Comparison of ENCODE assay signal across 7 cellular contexts in genomic region chr20:63706027-63706695, GRCh38. TPM values are rescaled to one million over a fixed set of nuclear protein-coding genes. Genes with fewer than 3 reads are reported as not detected.
A peak's percentile ranks its signal among the peaks of the same experiment; 100 is the strongest.
DNase-seq lines count a peak whose midpoint lies in the region; ATAC-seq and TF ChIP-seq lines count a peak whose summit lies in the region.

No MANE protein-coding gene starts in this region.

- H3K23ac ChIP-seq in H9 (ENCODE audit: insufficient read length, low read depth, low read length), result no peak overlapping the region

- H3K27me3 ChIP-seq in H9 (ENCODE audit: insufficient read depth, low read length) (no peaks in the 10 kb centered on the region), spleen (replicated peaks in 1 of 7) (no peaks in the 10 kb centered on the region)

- no CpG with 5 or more reads among the region's 12 CpGs for WGBS in H9 (ENCODE audit: extremely low coverage, insufficient read length, low lambda C conversion rate)
- 70 to 88% (median 75%) methylated on average over 12 of the region's 12 CpGs for WGBS in spleen, 5 donors

- no peak overlapping the region for H3K18ac ChIP-seq in H9 (ENCODE audit: insufficient read length, low read depth, low read length)

- no peaks in the 10 kb centered on the region for H3K9me3 Mint-ChIP-seq in H9
- peaks cover 11% of the 10 kb centered on the region for H3K9me3 Mint-ChIP-seq in glutamatergic neuron (ENCODE audit: unreplicated experiment)

- H2BK15ac ChIP-seq in H9 (ENCODE audit: low read depth, low read length), result no peak overlapping the region

- H3K27ac Mint-ChIP-seq in H9, result peak overlapping the region in 1 of 3 experiments; percentile 38; a peak in 1 of 7 replicates
- peak overlapping the region; percentile 88 for H3K27ac Mint-ChIP-seq in T-helper 17 cell
- H3K27ac Mint-ChIP-seq in glutamatergic neuron (ENCODE audit: unreplicated experiment), result peak overlapping the region; percentile 70

- no peak overlapping the region for H3K56ac ChIP-seq in H9 (ENCODE audit: insufficient read length, low read depth, low read length)

- no peak overlapping the region for H2BK120ac ChIP-seq in H9 (ENCODE audit: low read depth, low read length, poor library complexity, severe bottlenecking)

- no peak for ATAC-seq in T-helper 17 cell
- ATAC-seq in HG03175 (IDR thresholded peaks at IDR 0.05; ENCODE audit: unreplicated experiment), result no peak
- ATAC-seq in GM19351 (IDR thresholded peaks at IDR 0.05; ENCODE audit: unreplicated experiment), result no peak

- H2AK5ac ChIP-seq in H9 (ENCODE audit: insufficient read length, low read length), result no peak overlapping the region

- TF ChIP-seq POLR2A in spleen (IDR thresholded peaks at IDR 0.05), result no peak

- H3K36me3 ChIP-seq in spleen, result peaks cover 0 to 79% (median 43%) of the 10 kb centered on the region in 6 donors

- no peak overlapping the region for H2BK12ac ChIP-seq in H9 (ENCODE audit: insufficient read length, low read depth, low read length)

- H4K5ac ChIP-seq in H9 (ENCODE audit: insufficient read length, low read depth, low read length), result no peak overlapping the region

- no peak overlapping the region for H3K4me2 ChIP-seq in H9 (ENCODE audit: insufficient read depth, insufficient read length, low read length)

- H3K36me3 Mint-ChIP-seq in H9 (ENCODE audit: insufficient read depth in 1 of 3, low read depth in 3 of 3), result peaks cover 36 to 49% (median 48%) of the 10 kb centered on the region in 3 experiments
- H3K36me3 Mint-ChIP-seq in T-helper 17 cell (ENCODE audit: low read depth), result peaks cover 2% of the 10 kb centered on the region
- H3K36me3 Mint-ChIP-seq in glutamatergic neuron (ENCODE audit: unreplicated experiment), result peaks cover 4% of the 10 kb centered on the region

- no peak overlapping the region for H2BK20ac ChIP-seq in H9 (ENCODE audit: low read depth, low read length, poor library complexity, severe bottlenecking)

- H3K4me3 ChIP-seq in spleen, result peak overlapping the region in 7 of 8 donors; percentile 75 to 98 (median 89)

- H3K4me3 Mint-ChIP-seq in H9 (peak overlapping the region; percentile 89 to 91), T-helper 17 cell (peak overlapping the region; percentile 89), glutamatergic neuron (ENCODE audit: unreplicated experiment) (peak overlapping the region; percentile 89)

- no peaks in the 10 kb centered on the region for H4K20me1 ChIP-seq in H9 (ENCODE audit: control insufficient read depth, insufficient read depth, insufficient read length)

- H3K27ac ChIP-seq in H9 (ENCODE audit: insufficient read length, low read depth, low read length) (no peak overlapping the region), spleen (peak overlapping the region; percentile 83 to 95 (median 90))

- no peak overlapping the region for H3K14ac ChIP-seq in H9 (ENCODE audit: insufficient read depth, low read length)

- no peak overlapping the region for H2BK5ac ChIP-seq in H9 (ENCODE audit: insufficient read length, low read length)

- H3K9me3 ChIP-seq in H9 (ENCODE audit: control insufficient read depth, low read depth, low read length) (no peaks in the 10 kb centered on the region), T-helper 17 cell (ENCODE audit: control insufficient read depth, low read length, poor library complexity, severe bottlenecking) (no peaks in the 10 kb centered on the region), spleen (no peaks in the 10 kb centered on the region)

- no peak overlapping the region for H4K8ac ChIP-seq in H9 (replicated peaks; ENCODE audit: insufficient read length, low read depth, low read length)

- no peak for DNase-seq in H9
- DNase-seq in T-helper 17 cell, result no peak
- DNase-seq in glutamatergic neuron, result no peak
- peak; percentile 78 for DNase-seq in spleen
- DNase-seq in NCI-H524 treated with DMSO at 0.1 percent for 48 hours (lab: John Stamatoyannopoulos, UW), result no peak

- H3K27me3 Mint-ChIP-seq in H9 (ENCODE audit: low read depth), result no peaks in the 10 kb centered on the region
- no peaks in the 10 kb centered on the region for H3K27me3 Mint-ChIP-seq in T-helper 17 cell
- peaks cover 11% of the 10 kb centered on the region for H3K27me3 Mint-ChIP-seq in glutamatergic neuron (ENCODE audit: unreplicated experiment)

- H3K4me1 ChIP-seq in H9 (ENCODE audit: insufficient read depth, low read length) (no peaks in the 10 kb centered on the region), spleen (peaks cover 27 to 87% (median 63%) of the 10 kb centered on the region in 6 donors)

- H2AFZ ChIP-seq in H9 (ENCODE audit: low read length), result no peak overlapping the region

- no peak overlapping the region for H3K9ac ChIP-seq in H9 (ENCODE audit: extremely low read depth, insufficient read length, low read length)

- H3K79me2 ChIP-seq in H9 (ENCODE audit: insufficient read depth, low read length), result peaks cover 8% of the 10 kb centered on the region; the same call in 1 of the 2 replicates

- H4K91ac ChIP-seq in H9 (ENCODE audit: insufficient read length, low read depth, low read length), result no peak overlapping the region

- no peak for TF ChIP-seq CTCF in H9 (conservative IDR thresholded peaks at IDR 0.05)
- TF ChIP-seq CTCF in glutamatergic neuron (IDR thresholded peaks at IDR 0.05; ENCODE audit: partially characterized antibody, unreplicated experiment), result no peak
- no peak for TF ChIP-seq CTCF in spleen (IDR thresholded peaks at IDR 0.05 in 8 of 11, conservative IDR thresholded peaks at IDR 0.05 in 3 of 11)

- no peak overlapping the region for H3T11ph ChIP-seq in H9 (ENCODE audit: low read length)

- peaks cover 12% of the 10 kb centered on the region for H3K23me2 ChIP-seq in H9 (ENCODE audit: insufficient read length, low read depth, low read length, poor library complexity, severe bottlenecking)

- intact Hi-C loops in spleen (cut with DNase I; ENCODE audit: low total_unique reads), result loop anchor here (10.0 kb wide), 1 partner anchor 159 kb away; the partner anchor contains the start of genes ABHD16B and TPD52L2

- H3K4ac ChIP-seq in H9 (ENCODE audit: low read depth, low read length), result no peak overlapping the region

- H3K4me1 Mint-ChIP-seq in H9 (peaks cover 8 to 16% of the 10 kb centered on the region in 2 experiments), T-helper 17 cell (peaks cover 29% of the 10 kb centered on the region), glutamatergic neuron (ENCODE audit: low read depth, unreplicated experiment) (peaks cover 16% of the 10 kb centered on the region)

- H3K79me1 ChIP-seq in H9 (ENCODE audit: insufficient read depth, low read depth, low read length, poor library complexity, severe bottlenecking), result peaks cover 4% of the 10 kb centered on the region

RNA-seq across cellular contexts. Expression of gene ARFRP1, which starts 1.6 kb away (rescaled TPM):
- total RNA-seq in H9 (2021) (39.5 and 42.7 TPM in 2 replicates), T-helper 17 cell (10 to 100 TPM; 44.0 to 53.2 TPM), glutamatergic neuron (ENCODE audit: unreplicated experiment) (51.9 TPM), spleen (10 to 100 TPM; 36.7 to 84.2 (median 60.8) TPM)
- 100 to 1,000 TPM in 1 of 3 donors, 10 to 100 TPM in 2; 64.5 to 118 (median 83.8) TPM for polyA plus RNA-seq in spleen

RNA-seq across cellular contexts. Expression of gene ZGPAT, which starts 1.7 kb away (rescaled TPM):
- total RNA-seq in H9 (2021) (25.5 and 27.6 TPM in 2 replicates), T-helper 17 cell (10 to 100 TPM; 35.0 to 39.8 TPM), glutamatergic neuron (ENCODE audit: unreplicated experiment) (41.5 TPM), spleen (10 to 100 TPM; 23.6 to 45.7 (median 38.1) TPM)
- polyA plus RNA-seq in spleen, result 10 to 100 TPM; 27.6 to 72.8 (median 50.0) TPM

RNA-seq across cellular contexts. Expression of gene TNFRSF6B, which starts 9.7 kb away (rescaled TPM):
- 0.86 TPM in 1 of 2 replicates, not detected in the other for total RNA-seq in H9 (2021)
- not detected for total RNA-seq in T-helper 17 cell
- not detected for total RNA-seq in glutamatergic neuron (ENCODE audit: unreplicated experiment)
- total RNA-seq in spleen, result 100 to 1,000 TPM in 1 of 7 donors, 10 to 100 TPM in 5, 1 to 10 TPM in 1; 8.9 to 104 (median 41.0) TPM
- polyA plus RNA-seq in spleen, result 10 to 100 TPM; 12.3 to 28.1 (median 23.8) TPM

RNA-seq across cellular contexts. Expression of gene LIME1, which starts 30.3 kb away (rescaled TPM):
- 12.8 and 13.5 TPM in 2 replicates for total RNA-seq in H9 (2021)
- 100 to 1,000 TPM; 156 to 179 TPM for total RNA-seq in T-helper 17 cell
- 16.6 TPM for total RNA-seq in glutamatergic neuron (ENCODE audit: unreplicated experiment)
- 10 to 100 TPM; 24.0 to 93.4 (median 39.0) TPM for total RNA-seq in spleen
- 10 to 100 TPM; 56.2 to 96.6 (median 80.4) TPM for polyA plus RNA-seq in spleen

RNA-seq across cellular contexts. Expression of gene SLC2A4RG, which starts 33.4 kb away (rescaled TPM):
- 37.9 and 43.9 TPM in 2 replicates for total RNA-seq in H9 (2021)
- 100 to 1,000 TPM in 1 of 2 donors, 10 to 100 TPM in 1; 98.1 to 103 TPM for total RNA-seq in T-helper 17 cell
- 47.9 TPM for total RNA-seq in glutamatergic neuron (ENCODE audit: unreplicated experiment)
- 100 to 1,000 TPM in 1 of 7 donors, 10 to 100 TPM in 6; 39.9 to 107 (median 64.8) TPM for total RNA-seq in spleen
- 10 to 100 TPM; 27.5 to 44.0 (median 34.3) TPM for polyA plus RNA-seq in spleen
